In genomic region chr2:220663065-220663464, GRCh38 we compare ENCODE assay signal across 3 cellular contexts.
TF ChIP-seq lines count a peak whose summit lies in the region.

No MANE protein-coding gene starts in this region.

TF ChIP-seq in IMR-90, 13 proteins besides CTCF, POLR2A, EP300 and RAD21:
- no peak for TF ChIP-seq USF2 (IDR thresholded peaks at IDR 0.05; ENCODE audit: low read depth, low read length)
- no peak for TF ChIP-seq MXI1 (IDR thresholded peaks at IDR 0.05; ENCODE audit: borderline replicate concordance, low read depth, low read length)
- no peak for TF ChIP-seq RCOR1 (IDR thresholded peaks at IDR 0.05; ENCODE audit: insufficient replicate concordance, low read length)
- TF ChIP-seq MAFK (IDR thresholded peaks at IDR 0.05; ENCODE audit: low read depth, low read length) = no peak
- TF ChIP-seq FOS (IDR thresholded peaks at IDR 0.05; ENCODE audit: low read depth, low read length) = no peak
- TF ChIP-seq NFE2L2 (IDR thresholded peaks at IDR 0.05; ENCODE audit: low read depth, low read length) = no peak
- TF ChIP-seq MAZ (IDR thresholded peaks at IDR 0.05; ENCODE audit: borderline replicate concordance, low read depth, low read length) = no peak
- no peak for TF ChIP-seq RFX5 (IDR thresholded peaks at IDR 0.05; ENCODE audit: low read depth, low read length)
- no peak for TF ChIP-seq ELK1 (IDR thresholded peaks at IDR 0.05; ENCODE audit: borderline replicate concordance, low read depth, low read length)
- no peak for TF ChIP-seq CEBPB (IDR thresholded peaks at IDR 0.05; ENCODE audit: low read depth, low read length)
- no peak for TF ChIP-seq BHLHE40 (IDR thresholded peaks at IDR 0.05; ENCODE audit: low read depth, low read length)
- TF ChIP-seq CHD1 (IDR thresholded peaks at IDR 0.05; ENCODE audit: low read depth, low read length) = no peak
- no peak for TF ChIP-seq SMC3 (IDR thresholded peaks at IDR 0.05; ENCODE audit: low read depth, low read length)

TF ChIP-seq in GM12891, 5 proteins besides CTCF, POLR2A, EP300 and RAD21 (continued from another document):
- TF ChIP-seq SPI1 (IDR thresholded peaks at IDR 0.05; ENCODE audit: low read depth, low read length) = no peak
- TF ChIP-seq PAX5 (IDR thresholded peaks at IDR 0.05; ENCODE audit: insufficient read depth, low read length, severe bottlenecking) = no peak
- TF ChIP-seq TAF1 (IDR thresholded peaks at IDR 0.05; ENCODE audit: low read depth, low read length) = no peak
- no peak for TF ChIP-seq POLR2AphosphoS5 (IDR thresholded peaks at IDR 0.05; ENCODE audit: low read depth, low read length)

TF ChIP-seq in SK-N-SH treated with all-trans-retinoic acid at 6 μM for 48 hours, 23 proteins besides CTCF, POLR2A, EP300 and RAD21 (continued from another document):
- TF ChIP-seq POU6F1 (CRISPR knock-in tag; IDR thresholded peaks at IDR 0.05; ENCODE audit: borderline replicate concordance, low read depth) = no peak
- TF ChIP-seq RARB (CRISPR knock-in tag; IDR thresholded peaks at IDR 0.05) = no peak
- TF ChIP-seq ZNF70 (CRISPR knock-in tag; IDR thresholded peaks at IDR 0.05) = no peak
- no peak for TF ChIP-seq TSHZ2 (CRISPR knock-in tag; IDR thresholded peaks at IDR 0.05)
- no peak for TF ChIP-seq BACH2 (CRISPR knock-in tag; IDR thresholded peaks at IDR 0.05; ENCODE audit: borderline replicate concordance)
- no peak for TF ChIP-seq TCF4 (CRISPR knock-in tag; IDR thresholded peaks at IDR 0.05; ENCODE audit: borderline replicate concordance)
- TF ChIP-seq ZNF565 (CRISPR knock-in tag; conservative IDR thresholded peaks at IDR 0.05; ENCODE audit: low read depth) = no peak
- TF ChIP-seq ZC3H10 (CRISPR knock-in tag; IDR thresholded peaks at IDR 0.05) = no peak
- no peak for TF ChIP-seq SNAI2 (CRISPR knock-in tag; IDR thresholded peaks at IDR 0.05)
- no peak for TF ChIP-seq TOX (CRISPR knock-in tag; IDR thresholded peaks at IDR 0.05; ENCODE audit: borderline replicate concordance)
- no peak for TF ChIP-seq OSR1 (CRISPR knock-in tag; IDR thresholded peaks at IDR 0.05)
- TF ChIP-seq ESRRG (CRISPR knock-in tag; IDR thresholded peaks at IDR 0.05) = no peak
- TF ChIP-seq ZNF8 (CRISPR knock-in tag; IDR thresholded peaks at IDR 0.05) = no peak
- TF ChIP-seq ZFP3 (CRISPR knock-in tag; IDR thresholded peaks at IDR 0.05) = no peak
- TF ChIP-seq ARNTL (CRISPR knock-in tag; IDR thresholded peaks at IDR 0.05; ENCODE audit: borderline replicate concordance, low read depth) = no peak
